In genomic region chr11:35257287-35257686, GRCh38 we compare ENCODE assay signal across 9 cellular contexts.
A peak's percentile ranks its signal among the peaks of the same experiment; 100 is the strongest.
DNase-seq lines count a peak whose midpoint lies in the region; ATAC-seq, FAIRE-seq and TF ChIP-seq lines count a peak whose summit lies in the region.
"Had no signal": no experiment of that assay in that cellular context is flagged by ENCODE, and none has a peak within 500 bp of the region (broad histone marks: within the 10 kb centered on the region; RNA-seq: fewer than 3 reads in every experiment).

No MANE protein-coding gene starts in this region.

- ATAC-seq in GM18505 (IDR thresholded peaks at IDR 0.05; ENCODE audit: unreplicated experiment): peak; percentile 98
- ATAC-seq in GM19463 (IDR thresholded peaks at IDR 0.05; ENCODE audit: unreplicated experiment): peak; percentile 100
- ATAC-seq in HG03097 (IDR thresholded peaks at IDR 0.05; ENCODE audit: low FRiP score, unreplicated experiment): peak; percentile 91
- ATAC-seq in central memory CD8-positive, alpha-beta T cell (replicated peaks; ENCODE audit: extremely low read depth, poor library complexity, severe bottlenecking): peak; percentile 100

- H3K4me1 Mint-ChIP-seq in central memory CD8-positive, alpha-beta T cell: peaks cover 23% of the 10 kb centered on the region

- peak overlapping the region; percentile 71 for H3K27ac Mint-ChIP-seq in central memory CD8-positive, alpha-beta T cell (ENCODE audit: low read depth)

- H3K4me3 Mint-ChIP-seq in central memory CD8-positive, alpha-beta T cell: no peak overlapping the region

- TF ChIP-seq CTCF in D721Med (IDR thresholded peaks at IDR 0.05; ENCODE audit: insufficient read depth, missing control alignments): no peak

- H3K36me3 ChIP-seq in MG63: no peaks in the 10 kb centered on the region
- H3K36me3 ChIP-seq: thoracic aorta had no signal

- no peaks in the 10 kb centered on the region for H3K9me3 Mint-ChIP-seq in central memory CD8-positive, alpha-beta T cell

- no peak for TF ChIP-seq POLR2A in GM18505 (IDR thresholded peaks at IDR 0.05; ENCODE audit: borderline replicate concordance, extremely low read depth, insufficient read depth, insufficient read length)

- peaks cover 11% of the 10 kb centered on the region for H3K9me3 ChIP-seq in MG63
- H3K9me3 ChIP-seq: thoracic aorta had no signal

- FAIRE-seq in D721Med (lab: Jason Lieb, UNC): no peak

- no peak overlapping the region for H3K4me3 ChIP-seq in MG63
- H3K4me3 ChIP-seq: thoracic aorta had no signal

- peaks cover 1% of the 10 kb centered on the region for H3K36me3 Mint-ChIP-seq in central memory CD8-positive, alpha-beta T cell (ENCODE audit: insufficient read depth)

- no peak for DNase-seq in central memory CD8-positive, alpha-beta T cell (ENCODE audit: low spot score in 2 of 2)
- DNase-seq in MG63: no peak
- DNase-seq in SHP77 (lab: John Stamatoyannopoulos, UW): no peak
- no peak for DNase-seq in D721Med (ENCODE audit: insufficient read length, low spot score)
- DNase-seq in NCI-H524 (lab: John Stamatoyannopoulos, UW): no peak

- no peaks in the 10 kb centered on the region for H3K27me3 Mint-ChIP-seq in central memory CD8-positive, alpha-beta T cell

- H3K27me3 ChIP-seq in MG63: no peaks in the 10 kb centered on the region
